In the genomic region with DNA sequence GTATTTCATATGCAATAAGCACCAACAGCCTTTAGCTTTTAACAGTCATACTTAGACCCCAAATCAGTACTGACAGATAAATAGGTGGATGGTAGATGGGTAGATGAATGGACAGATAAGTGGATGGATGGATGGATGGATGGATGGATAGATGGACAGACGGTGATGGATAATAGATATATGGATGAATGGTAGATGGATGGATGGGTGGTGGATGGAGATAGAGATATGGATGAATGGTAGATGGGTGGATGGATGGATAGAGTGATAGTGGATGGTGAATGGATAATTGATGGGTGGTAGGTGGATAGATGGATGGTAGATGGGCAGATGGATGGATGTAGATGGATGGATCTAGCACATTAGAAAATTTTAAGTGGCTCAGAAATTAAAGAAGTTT, we compare ENCODE assay signal across 17 cellular contexts.
A peak's percentile ranks its signal among the peaks of the same experiment; 100 is the strongest.
DNase-seq lines count a peak whose midpoint lies in the region; ATAC-seq, FAIRE-seq and TF ChIP-seq lines count a peak whose summit lies in the region.
"Had no signal": no experiment of that assay in that cellular context is flagged by ENCODE, and none has a peak within 500 bp of the region (broad histone marks: within the 10 kb centered on the region; RNA-seq: fewer than 3 reads in every experiment).

No MANE protein-coding gene starts in this region.

- H3K79me2 ChIP-seq in H1 (ENCODE audit: control insufficient read depth in 1 of 2, insufficient read depth in 2 of 2, low read length in 2 of 2) (peaks cover 0 to 3% of the 10 kb centered on the region in 2 experiments; a peak in 1 of 4 replicates), smooth muscle cell (ENCODE audit: low read depth) (peaks cover 5% of the 10 kb centered on the region)

- no peak overlapping the region for H3K4me3 ChIP-seq in CD8-positive, alpha-beta T cell (ENCODE audit: low read depth, low read length)
- no peak overlapping the region for H3K4me3 ChIP-seq in H1 (ENCODE audit: extremely low read depth in 1 of 4, insufficient read depth in 2 of 4, low read depth in 3 of 4, low read length in 4 of 4)
- no peak overlapping the region for H3K4me3 ChIP-seq in smooth muscle cell
- H3K4me3 ChIP-seq: HAP-1, PC-9, SJCRH30 had no signal

- H3K18ac ChIP-seq in H1 (ENCODE audit: extremely low read depth, low read length): no peak overlapping the region

- H2AK5ac ChIP-seq in H1 (ENCODE audit: low read depth, low read length): no peak overlapping the region

- no peaks in the 10 kb centered on the region for H3K36me3 ChIP-seq in CD8-positive, alpha-beta T cell (ENCODE audit: insufficient read depth, low read length)
- H3K36me3 ChIP-seq in H1 (ENCODE audit: control insufficient read depth in 2 of 4, insufficient read depth in 4 of 4, low read length in 3 of 4) (no peaks in the 10 kb centered on the region), smooth muscle cell (ENCODE audit: low read depth) (no peaks in the 10 kb centered on the region)
- H3K36me3 ChIP-seq: BE2C, HAP-1, SJCRH30 had no signal

- peaks cover 6% of the 10 kb centered on the region; the same call in 1 of the 2 replicates for H3K79me1 ChIP-seq in H1 (ENCODE audit: low read depth, low read length)

- intact Hi-C loops in CD8-positive, alpha-beta T cell (cut with DNase I, micrococcal nuclease): loop anchor here in 1 of 2 experiments (10.0 kb wide), 1 partner anchor 163 kb away; no protein-coding TSS in a partner anchor

- H2BK20ac ChIP-seq in H1 (ENCODE audit: low read length): no peak overlapping the region

- peak overlapping the region; percentile 66 for H3K56ac ChIP-seq in H1 (replicated peaks; ENCODE audit: insufficient read length, low read depth, low read length)

- no peak overlapping the region for H3K23ac ChIP-seq in H1 (ENCODE audit: insufficient read length)

- 92 to 100% methylated on average over 1 of the region's 1 CpG for WGBS in H1 (ENCODE audit: extremely low coverage in 1 of 2, insufficient coverage in 1 of 2, insufficient read length in 1 of 2, insufficient replicate concordance in 2 of 2, low coverage in 1 of 2, low lambda C conversion rate in 2 of 2, missing lambda C conversion rate in 1 of 2), 2 experiments
- 100% methylated on average over 1 of the region's 1 CpG for WGBS in smooth muscle cell (ENCODE audit: low lambda C conversion rate)

- no peak overlapping the region for H2BK12ac ChIP-seq in H1 (ENCODE audit: low read depth, low read length)

- no peaks in the 10 kb centered on the region for H3K9me3 ChIP-seq in CD8-positive, alpha-beta T cell (ENCODE audit: low read length)
- H3K9me3 ChIP-seq in H1 (ENCODE audit: insufficient read depth in 2 of 2, low read depth in 1 of 2, low read length in 1 of 2) (no peaks in the 10 kb centered on the region), smooth muscle cell (replicated peaks; ENCODE audit: low read depth) (no peaks in the 10 kb centered on the region)
- H3K9me3 ChIP-seq: BE2C, HAP-1, SJCRH30 had no signal

- FAIRE-seq in HTR-8/SVneo (lab: Jason Lieb, UNC) (peak; percentile 55), H1 (lab: Jason Lieb, UNC) (no peak)
- FAIRE-seq: G401.6, GM12892 had no signal

- no peak overlapping the region for H2AFZ ChIP-seq in H1 (ENCODE audit: low read length)
- no peak overlapping the region for H2AFZ ChIP-seq in smooth muscle cell (ENCODE audit: low read depth)
- H2AFZ ChIP-seq: PC-9 had no signal

- POLR2A ChIA-PET in CD8-positive, alpha-beta T cell (lab: Charles Lee): interaction anchor here (0.8 to 1.7 kb wide), 2 partner anchors 9 to 14 kb away, joined by 3 to 6 read pairs; no protein-coding TSS in a partner anchor
- POLR2A ChIA-PET in H1 (lab: Charles Lee; ENCODE audit: partially characterized antibody): interaction anchor here (0.6 kb wide), 1 partner anchor 790 kb away, joined by 3 read pairs; no protein-coding TSS in a partner anchor

- no peak overlapping the region for H3K4ac ChIP-seq in H1 (replicated peaks; ENCODE audit: insufficient read length, low read depth, low read length)

- no peak for TF ChIP-seq CTCF in CD8-positive, alpha-beta T cell (IDR thresholded peaks at IDR 0.05)
- TF ChIP-seq CTCF in H1 (IDR thresholded peaks at IDR 0.05; ENCODE audit: control extremely low read depth in 1 of 3, insufficient read depth in 1 of 3, low read depth in 1 of 3, low read length in 3 of 3) (no peak), smooth muscle cell (IDR thresholded peaks at IDR 0.05; ENCODE audit: borderline replicate concordance, insufficient read depth, poor library complexity, severe bottlenecking) (no peak)

- H3K23me2 ChIP-seq in H1 (ENCODE audit: low read depth, low read length): peaks cover 3% of the 10 kb centered on the region; the same call in 1 of the 2 replicates

- TF ChIP-seq EP300 in H1 (IDR thresholded peaks at IDR 0.05; ENCODE audit: borderline replicate concordance in 1 of 2, low read depth in 2 of 2, low read length in 2 of 2): no peak

- no peak overlapping the region for H3K9ac ChIP-seq in H1 (replicated peaks in 1 of 4; ENCODE audit: extremely low read depth in 1 of 4, low read depth in 3 of 4, low read length in 3 of 4)
- H3K9ac ChIP-seq in smooth muscle cell (ENCODE audit: low read depth): no peak overlapping the region
- H3K9ac ChIP-seq: KMS-11 had no signal

- H4K5ac ChIP-seq in H1 (ENCODE audit: insufficient read length, low read depth, low read length): no peak overlapping the region

- no peak overlapping the region for H2BK5ac ChIP-seq in H1 (ENCODE audit: low read depth, low read length)

- peak overlapping the region; percentile 12 for H3K27ac Mint-ChIP-seq in CD8-positive, alpha-beta T cell

- no peak for DNase-seq in CD8-positive, alpha-beta T cell
- DNase-seq in HTR-8/SVneo (ENCODE audit: insufficient read length, low spot score): no peak
- DNase-seq in H1 (ENCODE audit: low read depth in 1 of 2, low spot score in 2 of 2): no peak
- DNase-seq in smooth muscle cell (lab: John Stamatoyannopoulos, UW; ENCODE audit: unreplicated experiment): no peak
- no peak for DNase-seq in activated CD4-positive, CD25-positive, alpha-beta regulatory T cell treated with anti-CD3 and anti-CD28 coated beads, Interleukin-2, amount 50 U/mL, for 72 hours
- DNase-seq in NCI-H1417 treated with DMSO at 0.1 percent for 48 hours (lab: John Stamatoyannopoulos, UW): no peak
- DNase-seq in NCI-H69 (lab: John Stamatoyannopoulos, UW): no peak
- DNase-seq: BE2C, DND-41, NCI-H1048, NCI-H510A treated with DMSO at 0.1 percent for 48 hours had no signal

- CTCF ChIA-PET in CD8-positive, alpha-beta T cell (lab: Charles Lee): no interaction called here
- CTCF ChIA-PET in H1 (lab: Charles Lee; ENCODE audit: partially characterized antibody): no interaction called here

- H3K9me3 Mint-ChIP-seq in CD8-positive, alpha-beta T cell: no peaks in the 10 kb centered on the region

- no peak overlapping the region for H3K14ac ChIP-seq in H1 (ENCODE audit: insufficient read length)

- TF ChIP-seq RAD21 in H1 (IDR thresholded peaks at IDR 0.05 in 1 of 2, conservative IDR thresholded peaks at IDR 0.05 in 1 of 2; ENCODE audit: low read depth in 2 of 2, low read length in 2 of 2): no peak

- peaks cover 17% of the 10 kb centered on the region for H3K4me1 ChIP-seq in CD8-positive, alpha-beta T cell (ENCODE audit: insufficient read depth, low read length)
- H3K4me1 ChIP-seq in H1 (replicated peaks in 1 of 4; ENCODE audit: control insufficient read depth in 3 of 4, insufficient read depth in 4 of 4, low read length in 3 of 4) (peaks cover 0 to 14% (median 7%) of the 10 kb centered on the region in 4 experiments; a peak in 6 of 7 replicates), smooth muscle cell (ENCODE audit: low read depth) (no peaks in the 10 kb centered on the region)
- H3K4me1 ChIP-seq: BE2C, HAP-1 had no signal

- no peak overlapping the region for H3K27ac ChIP-seq in CD8-positive, alpha-beta T cell (ENCODE audit: low read depth, low read length)
- no peak overlapping the region for H3K27ac ChIP-seq in H1 (ENCODE audit: low read depth, low read length)
- H3K27ac ChIP-seq in smooth muscle cell (ENCODE audit: low read depth): peak overlapping the region; percentile 69
- H3K27ac ChIP-seq: KMS-11, PC-9, SJCRH30 had no signal

- H2BK120ac ChIP-seq in H1 (replicated peaks; ENCODE audit: low read depth, low read length): no peak overlapping the region

- no peak overlapping the region for H2BK15ac ChIP-seq in H1 (ENCODE audit: low read length)

- no peaks in the 10 kb centered on the region for H3K36me3 Mint-ChIP-seq in CD8-positive, alpha-beta T cell

- TF ChIP-seq POLR2A in H1 (IDR thresholded peaks at IDR 0.05; ENCODE audit: control extremely low read depth in 1 of 2, low read depth in 2 of 2, low read length in 2 of 2): no peak

- H4K20me1 ChIP-seq in H1 (replicated peaks in 1 of 2; ENCODE audit: control insufficient read depth in 1 of 2, insufficient read depth in 2 of 2, low read length in 2 of 2): peaks cover 0 to 3% of the 10 kb centered on the region in 2 experiments
- H4K20me1 ChIP-seq in smooth muscle cell (ENCODE audit: low read depth): no peaks in the 10 kb centered on the region

- no peak overlapping the region for H3K4me3 Mint-ChIP-seq in CD8-positive, alpha-beta T cell

- H4K8ac ChIP-seq in H1 (ENCODE audit: extremely low read depth, insufficient read depth, low read length): no peak overlapping the region

- H3K27me3 ChIP-seq in CD8-positive, alpha-beta T cell (ENCODE audit: insufficient read depth, low read length): no peaks in the 10 kb centered on the region
- H3K27me3 ChIP-seq in H1 (replicated peaks in 1 of 4; ENCODE audit: control insufficient read depth in 3 of 4, extremely low read depth in 1 of 4, insufficient read depth in 3 of 4, low read length in 3 of 4) (no peaks in the 10 kb centered on the region), smooth muscle cell (ENCODE audit: low read depth) (no peaks in the 10 kb centered on the region)
- H3K27me3 ChIP-seq: BE2C, SJCRH30 had no signal

- H3F3A ChIP-seq in smooth muscle cell (ENCODE audit: low read depth): peaks cover 5% of the 10 kb centered on the region

- no peak overlapping the region for H3K4me2 ChIP-seq in H1 (ENCODE audit: insufficient read depth in 1 of 2, low read depth in 2 of 2, low read length in 2 of 2)
- peak overlapping the region; percentile 38 for H3K4me2 ChIP-seq in smooth muscle cell
- H3K4me2 ChIP-seq: KMS-11, PC-9 had no signal

- H3K27me3 Mint-ChIP-seq in CD8-positive, alpha-beta T cell (ENCODE audit: low read depth): no peaks in the 10 kb centered on the region

- no peak for ATAC-seq in CD8-positive, alpha-beta T cell

- no peak overlapping the region for H4K91ac ChIP-seq in H1 (replicated peaks; ENCODE audit: insufficient read length, low read length)

- peaks cover 31% of the 10 kb centered on the region for H3K4me1 Mint-ChIP-seq in CD8-positive, alpha-beta T cell (ENCODE audit: low read depth)

TF ChIP-seq in H1, 55 proteins besides CTCF, POLR2A, EP300 and RAD21:
- TF ChIP-seq HDAC6 (IDR thresholded peaks at IDR 0.05; ENCODE audit: low read depth, low read length): no peak
- TF ChIP-seq, protein P1, sequence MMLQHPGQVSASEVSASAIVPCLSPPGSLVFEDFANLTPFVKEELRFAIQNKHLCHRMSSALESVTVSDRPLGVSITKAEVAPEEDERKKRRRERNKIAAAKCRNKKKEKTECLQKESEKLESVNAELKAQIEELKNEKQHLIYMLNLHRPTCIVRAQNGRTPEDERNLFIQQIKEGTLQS (IDR thresholded peaks at IDR 0.05; ENCODE audit: insufficient read depth, low read depth, low read length): no peak
